8 cellular contexts compared by ENCODE assay signal in the genomic region with DNA sequence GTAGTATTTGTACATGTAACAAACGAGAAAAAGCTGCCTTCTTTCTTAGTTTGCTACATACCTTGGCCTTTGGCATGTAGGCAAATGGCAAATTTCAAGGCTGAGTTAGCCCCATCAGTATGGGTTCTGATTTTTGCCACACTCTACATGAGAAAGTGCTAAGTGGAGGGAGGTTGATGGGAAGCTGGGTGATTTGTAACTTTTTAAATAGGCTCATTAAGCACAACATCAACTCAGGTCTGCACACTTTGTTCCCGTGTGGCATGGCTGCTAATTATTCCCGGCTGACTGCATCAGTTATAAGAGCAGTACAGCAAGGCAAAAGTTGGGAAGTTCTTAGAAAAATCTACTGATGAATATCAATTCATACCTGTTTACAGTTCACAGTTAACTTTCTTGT.
"Had no signal": no experiment of that assay in that cellular context is flagged by ENCODE, and none has a peak within 500 bp of the region (broad histone marks: within the 10 kb centered on the region; RNA-seq: fewer than 3 reads in every experiment).

No MANE protein-coding gene starts in this region.

- H3K9ac ChIP-seq: GM23248 had no signal

- H2AFZ ChIP-seq: GM23248, GM23338 had no signal

- H3K4me1 ChIP-seq: HAP-1 had no signal

- H3K36me3 ChIP-seq: HAP-1 had no signal

- DNase-seq: GM23248, GOT3, H7, H9, HCEC 1CT, HFFc6 had no signal

- H3K4me2 ChIP-seq: GM23338 had no signal

- H3K9me3 ChIP-seq: HAP-1 had no signal

- H3K4me3 ChIP-seq: GM23248, GM23338, HAP-1 had no signal

- H3K27ac ChIP-seq: GM23248 had no signal
